In the genomic region with DNA sequence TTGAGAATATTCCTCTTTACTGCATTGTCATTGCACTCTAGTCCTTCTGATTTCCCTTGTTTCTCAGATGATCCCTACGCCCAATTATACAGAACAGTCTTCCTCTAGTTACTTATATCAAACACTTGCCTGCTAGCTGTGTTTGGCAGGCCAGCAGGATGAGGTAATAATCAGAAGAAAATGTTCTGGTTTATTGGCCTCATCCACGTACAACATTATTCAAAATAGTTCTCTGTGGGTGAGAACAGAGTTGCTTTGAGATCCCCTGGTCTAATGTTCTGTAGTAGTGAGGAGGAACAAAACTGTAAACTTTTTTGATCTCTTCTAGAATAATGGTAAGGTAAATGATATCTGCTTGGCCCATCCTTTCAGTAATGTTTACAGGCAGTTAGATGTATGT, we compare ENCODE assay signal across 13 cellular contexts. TPM values are rescaled to one million over a fixed set of nuclear protein-coding genes. Genes with fewer than 3 reads are reported as not detected.
DNase-seq lines count a peak whose midpoint lies in the region; ATAC-seq, FAIRE-seq and TF ChIP-seq lines count a peak whose summit lies in the region.
"Had no signal": no experiment of that assay in that cellular context is flagged by ENCODE, and none has a peak within 500 bp of the region (broad histone marks: within the 10 kb centered on the region; RNA-seq: fewer than 3 reads in every experiment).

No MANE protein-coding gene starts in this region.

- no peak for FAIRE-seq in kidney (lab: Jason Lieb, UNC)

- H3K27ac Mint-ChIP-seq in activated B cell treated with CpG ODN at 0.5 μM for 24 hours = peak overlapping the region; percentile 90

- H3K4me1 ChIP-seq in kidney (ENCODE audit: control insufficient read depth in 1 of 2, insufficient read depth in 1 of 2, low read depth in 1 of 2, low read length in 2 of 2) (peaks cover 8 to 16% of the 10 kb centered on the region in 2 donors), right lobe of liver (no peaks in the 10 kb centered on the region)

- TF ChIP-seq CTCF in GM10266 (IDR thresholded peaks at IDR 0.05; ENCODE audit: control insufficient read depth, insufficient read depth, low read depth, missing control alignments) (no peak), activated B cell treated with CpG ODN at 0.5 μM for 24 hours (IDR thresholded peaks at IDR 0.05) (no peak), kidney (IDR thresholded peaks at IDR 0.05; ENCODE audit: borderline replicate concordance, extremely low read depth, insufficient read depth) (no peak), right lobe of liver (IDR thresholded peaks at IDR 0.05) (no peak)

- H3K4me1 Mint-ChIP-seq in activated B cell treated with CpG ODN at 0.5 μM for 24 hours = peaks cover 71% of the 10 kb centered on the region

- CTCF ChIA-PET in activated B cell treated with CpG ODN at 0.5 μM for 24 hours (lab: Charles Lee) = interaction anchor here (0.8 to 7.7 kb wide), 14 partner anchors 17 to 413 kb away, joined by 3 to 69 read pairs (median 12); no protein-coding TSS in a partner anchor

- no peaks in the 10 kb centered on the region for H3K9me3 Mint-ChIP-seq in activated B cell treated with CpG ODN at 0.5 μM for 24 hours

- ATAC-seq in activated B cell treated with CpG ODN at 0.5 μM for 24 hours (ENCODE audit: low read depth) (no peak), Right ventricle myocardium superior (ENCODE audit: poor library complexity) (peak; percentile 80), HG02588 (IDR thresholded peaks at IDR 0.05; ENCODE audit: unreplicated experiment) (no peak), right lobe of liver (no peak), HG02885 (IDR thresholded peaks at IDR 0.05; ENCODE audit: poor library complexity, unreplicated experiment) (no peak)

- H3K4me3 Mint-ChIP-seq in activated B cell treated with CpG ODN at 0.5 μM for 24 hours = peak overlapping the region; percentile 36

- no peak overlapping the region for H3K9ac ChIP-seq in kidney (ENCODE audit: low read length in 2 of 2)

- no peaks in the 10 kb centered on the region for H3K36me3 Mint-ChIP-seq in activated B cell treated with CpG ODN at 0.5 μM for 24 hours (ENCODE audit: low read depth)

- H3K4me3 ChIP-seq in skeletal muscle cell (ENCODE audit: low read depth, low read length) = no peak overlapping the region
- H3K4me3 ChIP-seq in kidney (ENCODE audit: low read length in 2 of 2) = no peak overlapping the region
- H3K4me3 ChIP-seq in right lobe of liver = no peak overlapping the region
- H3K4me3 ChIP-seq: left lung, upper lobe of left lung had no signal

- no peak for TF ChIP-seq POLR2A in right lobe of liver (IDR thresholded peaks at IDR 0.05)

- H3K27me3 Mint-ChIP-seq in activated B cell treated with CpG ODN at 0.5 μM for 24 hours = no peaks in the 10 kb centered on the region

- H3K36me3 ChIP-seq in kidney (ENCODE audit: control insufficient read depth in 1 of 2, insufficient read depth in 2 of 2, low read length in 2 of 2) = no peaks in the 10 kb centered on the region
- H3K36me3 ChIP-seq in right lobe of liver = no peaks in the 10 kb centered on the region
- H3K36me3 ChIP-seq: left lung, upper lobe of left lung had no signal

- intact Hi-C loops in activated B cell treated with CpG ODN at 0.5 μM for 24 hours (cut with micrococcal nuclease) = loop anchor here (2.0 kb wide), 2 partner anchors 31 to 217 kb away; no protein-coding TSS in a partner anchor
- intact Hi-C loops in Right ventricle myocardium superior (cut with DNase I) = loop anchor here (5.0 to 10.0 kb wide), 2 partner anchors 263 to 306 kb away; no protein-coding TSS in a partner anchor
- intact Hi-C loops in kidney (cut with DNase I) = no loop called here
- intact Hi-C loops in right lobe of liver (cut with DNase I) = no loop called here

- no peak overlapping the region for H3K27ac ChIP-seq in kidney (ENCODE audit: low read depth in 2 of 2, low read length in 2 of 2)
- H3K27ac ChIP-seq in right lobe of liver = no peak overlapping the region

- H3K9me3 ChIP-seq in kidney (ENCODE audit: control insufficient read depth in 1 of 2, low read length in 2 of 2) (no peaks in the 10 kb centered on the region), right lobe of liver (no peaks in the 10 kb centered on the region)
- H3K9me3 ChIP-seq: left lung, upper lobe of left lung had no signal

- WGBS in right lobe of liver (ENCODE audit: insufficient coverage, low coverage, low lambda C conversion rate, missing lambda C conversion rate) = 60% methylated on average over 2 of the region's 2 CpGs

- POLR2A ChIA-PET in activated B cell treated with CpG ODN at 0.5 μM for 24 hours (lab: Charles Lee) = interaction anchor here (1.1 to 11.9 kb wide), 11 partner anchors 7 to 264 kb away, joined by 3 to 248 read pairs (median 6); no protein-coding TSS in a partner anchor

- no peaks in the 10 kb centered on the region for H3K27me3 ChIP-seq in right lobe of liver
- H3K27me3 ChIP-seq: left lung, upper lobe of left lung had no signal

- DNase-seq in GM10266 (ENCODE audit: extremely low spot score) (peak; percentile 16), activated B cell treated with CpG ODN at 0.5 μM for 24 hours (no peak), Right ventricle myocardium superior (no peak), skeletal muscle cell (ENCODE audit: low read depth) (peak; percentile 40), kidney (no peak), right lobe of liver (no peak)
- DNase-seq: COR-L47, left lung, MV-4-11, T1000, upper lobe of left lung had no signal

RNA-seq across cellular contexts. Expression of a gene that starts 22.3 kb away (rescaled TPM):
- not detected in 2 replicates for total RNA-seq in activated B cell treated with CpG ODN at 0.5 μM for 24 hours
- total RNA-seq in Right ventricle myocardium superior = 14.3 TPM
- total RNA-seq in kidney = not detected
- not detected for polyA plus RNA-seq in kidney (ENCODE audit: insufficient read depth, low read depth, low replicate concordance)
- 1 to 10 TPM in 1 of 6 experiments, under 1 TPM in 3, not detected in 2; 0.24 to 1.3 (median 0.46) TPM for total RNA-seq in right lobe of liver
- total RNA-seq: left lung, upper lobe of left lung had no signal

RNA-seq across cellular contexts. Expression of a gene that starts 45.7 kb away (rescaled TPM):
- total RNA-seq in activated B cell treated with CpG ODN at 0.5 μM for 24 hours = 24.2 TPM in 2 replicates
- 12.7 TPM for total RNA-seq in Right ventricle myocardium superior
- 27.6 TPM for total RNA-seq in kidney
- 28.6 TPM for polyA plus RNA-seq in kidney (ENCODE audit: insufficient read depth, low read depth, low replicate concordance)
- total RNA-seq in right lobe of liver = 10 to 100 TPM in 2 of 6 experiments, 1 to 10 TPM in 4; 6.7 to 12.0 (median 8.7) TPM

Comparison
In these comparisons a context has a peak if more than half of its experiments do, and no peak if none do; other contexts are left out.
1. DNase-seq: peak in GM10266 (single experiment) and skeletal muscle cell (single experiment); none in activated B cell treated with CpG ODN at 0.5 μM for 24 hours (single experiment), Right ventricle myocardium superior (single experiment), kidney (single experiment) and right lobe of liver (0 of 3).
2. intact Hi-C loops: an anchor here in activated B cell treated with CpG ODN at 0.5 μM for 24 hours (2.0 kb wide) and Right ventricle myocardium superior (5.0 to 10.0 kb wide); none called in kidney and right lobe of liver.